Comparison of ENCODE assay signal across 13 cellular contexts in the genomic region with DNA sequence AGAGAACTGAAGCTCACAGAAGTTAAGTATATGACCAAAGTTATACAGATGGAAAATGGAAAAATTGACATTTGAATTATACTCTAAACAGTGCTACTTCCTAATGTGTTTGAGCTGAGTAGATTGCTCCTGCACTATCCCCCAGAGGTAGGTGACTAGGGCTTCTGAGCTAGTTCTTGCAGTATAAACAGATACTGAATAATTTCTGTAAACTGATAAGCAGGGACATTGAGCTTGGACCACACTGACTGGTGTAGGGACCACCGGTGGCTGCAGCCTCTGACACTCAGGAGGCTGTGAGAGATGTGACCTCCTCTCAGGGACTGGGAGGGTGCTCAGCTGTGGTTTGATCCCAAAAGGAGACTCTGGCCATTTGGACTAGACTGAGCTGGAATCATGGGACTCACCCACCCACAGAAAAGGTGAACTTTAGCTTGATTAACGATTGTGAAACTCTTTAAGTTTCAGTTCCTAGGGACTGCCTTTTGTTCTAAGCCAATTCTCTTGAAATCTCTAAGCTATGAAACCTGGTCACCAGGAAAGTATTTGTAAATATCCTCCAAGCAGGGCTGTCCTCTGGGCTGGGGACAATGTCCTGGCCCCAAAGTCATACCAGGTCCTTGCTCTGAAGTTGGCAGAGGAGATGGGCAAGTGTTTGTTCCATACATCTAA.
DNase-seq lines count a peak whose midpoint lies in the region; ATAC-seq, FAIRE-seq and TF ChIP-seq lines count a peak whose summit lies in the region.
"Had no signal": no experiment of that assay in that cellular context is flagged by ENCODE, and none has a peak within 500 bp of the region (broad histone marks: within the 10 kb centered on the region; RNA-seq: fewer than 3 reads in every experiment).

No MANE protein-coding gene starts in this region.

- CTCF ChIA-PET in GM12878 (lab: Yijun Ruan, JAX), result interaction anchor here (0.6 to 2.5 kb wide), 12 partner anchors 22 to 350 kb away, joined by 3 to 15 read pairs (median 3); partner anchors contain the start of genes ALG2 and SEC61B

- 36% methylated on average over 2 of the region's 2 CpGs for WGBS in GM12878 (ENCODE audit: insufficient coverage, insufficient replicate concordance, low lambda C conversion rate, missing lambda C conversion rate)
- WGBS in esophagus muscularis mucosa, result 57% methylated on average over 1 of the region's 2 CpGs

- peak; percentile 71 for ATAC-seq in GM21390 (IDR thresholded peaks at IDR 0.05; ENCODE audit: unreplicated experiment)
- ATAC-seq in HG03097 (IDR thresholded peaks at IDR 0.05; ENCODE audit: low FRiP score, unreplicated experiment), result peak; percentile 38
- peak; percentile 88 for ATAC-seq in GM12878
- ATAC-seq: activated T-helper 17 cell treated with anti-CD3 and anti-CD28 coated beads, Interleukin-2, amount 50 U/mL, for 72 hours; gastroesophageal sphincter had no signal

- DNase-seq in GM18507 (ENCODE audit: extremely low spot score, insufficient read length, low read depth) (no peak), GM12878 (ENCODE audit: low read depth, low spot score) (peak; percentile 59), NCI-H1930 (lab: John Stamatoyannopoulos, UW) (no peak), islet precursor cell (no peak), breast epithelium (ENCODE audit: low spot score in 2 of 2) (no peak), esophagus muscularis mucosa (ENCODE audit: extremely low spot score) (no peak)
- DNase-seq: NK-92 treated with Interleukin-12 subunit alpha and Interleukin-12 subunit beta, amount 100 ng/mL, for 24 hours had no signal

- no peaks in the 10 kb centered on the region for H3K36me3 ChIP-seq in GM12878 (ENCODE audit: control insufficient read depth in 2 of 2, insufficient read depth in 2 of 2, low read length in 1 of 2)
- H3K36me3 ChIP-seq in breast epithelium, result no peaks in the 10 kb centered on the region
- H3K36me3 ChIP-seq in esophagus muscularis mucosa, result no peaks in the 10 kb centered on the region
- H3K36me3 ChIP-seq: gastroesophageal sphincter had no signal

- no peak for TF ChIP-seq RAD21 in GM12878 (IDR thresholded peaks at IDR 0.05; ENCODE audit: insufficient read depth, low read depth, low read length)

- POLR2A ChIA-PET in GM12878 (lab: Charles Lee), result interaction anchor here (0.6 to 1.3 kb wide), 6 partner anchors 8 to 335 kb away, joined by 3 to 4 read pairs (median 3); partner anchors contain the start of genes ALG2 and SEC61B

- H3K4me1 ChIP-seq in GM12878 (ENCODE audit: control insufficient read depth, insufficient read depth, low read length) (peaks cover 34% of the 10 kb centered on the region), breast epithelium (no peaks in the 10 kb centered on the region), esophagus muscularis mucosa (no peaks in the 10 kb centered on the region)
- H3K4me1 ChIP-seq: gastroesophageal sphincter had no signal

- H3K9ac ChIP-seq in GM12878 (ENCODE audit: control insufficient read depth, insufficient read depth, low read length), result no peak overlapping the region

- H3K4me3 ChIP-seq in GM12878, result no peak overlapping the region
- no peak overlapping the region for H3K4me3 ChIP-seq in breast epithelium
- no peak overlapping the region for H3K4me3 ChIP-seq in esophagus muscularis mucosa
- H3K4me3 ChIP-seq: gastroesophageal sphincter, skin epidermis had no signal

- SMC1A ChIA-PET in GM12878 (lab: Charles Lee; ENCODE audit: uncharacterized antibody, unreplicated experiment), result interaction anchor here (0.6 to 2.1 kb wide), 39 partner anchors 8 to 350 kb away, joined by 3 to 10 read pairs (median 3); no protein-coding TSS in a partner anchor

- H3K27ac ChIP-seq in GM12878 (ENCODE audit: control insufficient read depth, insufficient read depth) (peak overlapping the region; percentile 42; the same call in 1 of the 2 replicates), breast epithelium (no peak overlapping the region), esophagus muscularis mucosa (replicated peaks in 1 of 4) (no peak overlapping the region)
- H3K27ac ChIP-seq: gastroesophageal sphincter, skin epidermis had no signal

- TF ChIP-seq POLR2A in GM12878 (IDR thresholded peaks at IDR 0.05; ENCODE audit: low read depth, low read length) (no peak), breast epithelium (IDR thresholded peaks at IDR 0.05) (no peak), esophagus muscularis mucosa (IDR thresholded peaks at IDR 0.05; ENCODE audit: low read depth) (no peak)

- RAD21 ChIA-PET in GM12878 (lab: Charles Lee; ENCODE audit: unreplicated experiment), result interaction anchor here (0.8 to 3.0 kb wide), 30 partner anchors 16 to 351 kb away, joined by 3 to 19 read pairs (median 4); no protein-coding TSS in a partner anchor

- in situ Hi-C loops in GM12878 (cut with MboI), result no loop called here

- TF ChIP-seq EP300 in GM12878 (IDR thresholded peaks at IDR 0.05; ENCODE audit: borderline replicate concordance in 1 of 2, control insufficient read depth in 1 of 2, low read depth in 2 of 2, low read length in 2 of 2), result peak; percentile 85 to 95
- no peak for TF ChIP-seq EP300 in esophagus muscularis mucosa (IDR thresholded peaks at IDR 0.05)

- TF ChIP-seq CTCF in GM12878 (IDR thresholded peaks at IDR 0.05 in 2 of 3, conservative IDR thresholded peaks at IDR 0.05 in 1 of 3; ENCODE audit: control insufficient read depth in 2 of 3, extremely low read depth in 1 of 3, insufficient read depth in 1 of 3, low read depth in 3 of 3, low read length in 3 of 3) (no peak), breast epithelium (IDR thresholded peaks at IDR 0.05) (no peak), esophagus muscularis mucosa (IDR thresholded peaks at IDR 0.05) (no peak)

- H3K27me3 ChIP-seq in GM12878 (replicated peaks in 1 of 2; ENCODE audit: control insufficient read depth in 2 of 2, insufficient read depth in 2 of 2, low read length in 1 of 2) (no peaks in the 10 kb centered on the region), breast epithelium (no peaks in the 10 kb centered on the region), esophagus muscularis mucosa (no peaks in the 10 kb centered on the region)
- H3K27me3 ChIP-seq: gastroesophageal sphincter had no signal

- no TSS peak for BruUV-seq in GM12878 (replicated peaks; lab: Mats Ljungman, UMichigan)

- no peak overlapping the region for H2AFZ ChIP-seq in GM12878 (ENCODE audit: control insufficient read depth, low read depth, low read length)

- H4K20me1 ChIP-seq in GM12878 (ENCODE audit: control insufficient read depth, insufficient read depth), result no peaks in the 10 kb centered on the region

- no peaks in the 10 kb centered on the region for H3K79me2 ChIP-seq in GM12878 (ENCODE audit: control insufficient read depth, insufficient read depth, low read length)

- intact Hi-C loops in GM12878 (cut with micrococcal nuclease; ENCODE audit: unreplicated experiment), result loop anchor here (5.0 kb wide), 1 partner anchor 331 kb away; no protein-coding TSS in a partner anchor
- intact Hi-C loops in breast epithelium (cut with DNase I; ENCODE audit: low total_unique reads), result no loop called here
- intact Hi-C loops in esophagus muscularis mucosa (cut with DNase I), result no loop called here

- peak overlapping the region; percentile 79 for H3K4me2 ChIP-seq in GM12878 (ENCODE audit: control insufficient read depth, insufficient read depth)

- H3K9me3 ChIP-seq in GM12878 (replicated peaks; ENCODE audit: control insufficient read depth, insufficient read depth, low read length) (no peaks in the 10 kb centered on the region), breast epithelium (no peaks in the 10 kb centered on the region), esophagus muscularis mucosa (no peaks in the 10 kb centered on the region)
- H3K9me3 ChIP-seq: gastroesophageal sphincter had no signal

- FAIRE-seq in GM18507 (lab: Jason Lieb, UNC) (peak; percentile 85), GM12878 (lab: Jason Lieb, UNC) (peak; percentile 27)
- FAIRE-seq: colon had no signal

TF ChIP-seq in GM12878, 131 proteins besides CTCF, POLR2A, EP300 and RAD21 (continues in another document):
- TF ChIP-seq FOS (IDR thresholded peaks at IDR 0.05; ENCODE audit: borderline replicate concordance, extremely low read depth, insufficient read length) (no peak), YBX1 (IDR thresholded peaks at IDR 0.05) (no peak)
- TF ChIP-seq, protein P1, sequence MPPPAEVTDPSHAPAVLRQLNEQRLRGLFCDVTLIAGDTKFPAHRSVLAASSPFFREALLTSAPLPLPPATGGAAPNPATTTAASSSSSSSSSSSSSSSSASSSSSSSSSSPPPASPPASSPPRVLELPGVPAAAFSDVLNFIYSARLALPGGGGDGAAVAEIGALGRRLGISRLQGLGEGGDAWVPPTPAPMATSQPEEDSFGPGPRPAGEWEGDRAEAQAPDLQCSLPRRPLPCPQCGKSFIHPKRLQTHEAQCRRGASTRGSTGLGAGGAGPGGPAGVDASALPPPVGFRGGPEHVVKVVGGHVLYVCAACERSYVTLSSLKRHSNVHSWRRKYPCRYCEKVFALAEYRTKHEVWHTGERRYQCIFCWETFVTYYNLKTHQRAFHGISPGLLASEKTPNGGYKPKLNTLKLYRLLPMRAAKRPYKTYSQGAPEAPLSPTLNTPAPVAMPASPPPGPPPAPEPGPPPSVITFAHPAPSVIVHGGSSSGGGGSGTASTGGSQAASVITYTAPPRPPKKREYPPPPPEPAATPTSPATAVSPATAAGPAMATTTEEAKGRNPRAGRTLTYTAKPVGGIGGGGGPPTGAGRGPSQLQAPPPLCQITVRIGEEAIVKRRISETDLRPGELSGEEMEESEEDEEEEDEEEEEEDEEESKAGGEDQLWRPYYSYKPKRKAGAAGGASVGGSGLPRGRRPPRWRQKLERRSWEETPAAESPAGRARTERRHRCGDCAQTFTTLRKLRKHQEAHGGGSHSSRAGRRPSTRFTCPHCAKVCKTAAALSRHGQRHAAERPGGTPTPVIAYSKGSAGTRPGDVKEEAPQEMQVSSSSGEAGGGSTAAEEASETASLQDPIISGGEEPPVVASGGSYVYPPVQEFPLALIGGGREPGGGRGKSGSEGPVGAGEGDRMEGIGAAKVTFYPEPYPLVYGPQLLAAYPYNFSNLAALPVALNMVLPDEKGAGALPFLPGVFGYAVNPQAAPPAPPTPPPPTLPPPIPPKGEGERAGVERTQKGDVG (CRISPR knock-in tag; IDR thresholded peaks at IDR 0.05), result no peak

Comparison
In these comparisons a context has a peak if more than half of its experiments do, and no peak if none do; other contexts are left out.
1. ATAC-seq: peak in every context shown above with its lines; median percentile 88 in GM12878; 71 in GM21390; 38 in HG03097.